In genomic region chr1:154312229-154313065, GRCh38 we compare ENCODE assay signal across 2 cellular contexts.
TF ChIP-seq lines count a peak whose summit lies in the region.
"Not testable (repeated sequence)": the region's sequence is repeated elsewhere in the genome, so short reads cannot be mapped to it uniquely, and the experiment has no call there.

No MANE protein-coding gene starts in this region.

TF ChIP-seq in HEK293, 187 proteins besides CTCF, POLR2A, EP300 and RAD21:
- TF ChIP-seq PRDM1 (tag by site-specific recombination; IDR thresholded peaks at IDR 0.05) (peak; percentile 91), ZNF366 (tag by site-specific recombination; conservative IDR thresholded peaks at IDR 0.05) (peak; percentile 41; the same call in 1 of the 2 replicates)

TF ChIP-seq in K562, 482 proteins besides CTCF, POLR2A, EP300 and RAD21 (continues in another document):
- TF ChIP-seq MCM7 (IDR thresholded peaks at IDR 0.05) = 0 out of 4 replicates have a peak, but pooled peaks of 1 of the 2 experiments have one; percentile 14
- TF ChIP-seq HDGF (IDR thresholded peaks at IDR 0.05) = 0 out of 2 replicates have a peak, but pooled peaks have one; percentile 59
- TF ChIP-seq, protein P1, sequence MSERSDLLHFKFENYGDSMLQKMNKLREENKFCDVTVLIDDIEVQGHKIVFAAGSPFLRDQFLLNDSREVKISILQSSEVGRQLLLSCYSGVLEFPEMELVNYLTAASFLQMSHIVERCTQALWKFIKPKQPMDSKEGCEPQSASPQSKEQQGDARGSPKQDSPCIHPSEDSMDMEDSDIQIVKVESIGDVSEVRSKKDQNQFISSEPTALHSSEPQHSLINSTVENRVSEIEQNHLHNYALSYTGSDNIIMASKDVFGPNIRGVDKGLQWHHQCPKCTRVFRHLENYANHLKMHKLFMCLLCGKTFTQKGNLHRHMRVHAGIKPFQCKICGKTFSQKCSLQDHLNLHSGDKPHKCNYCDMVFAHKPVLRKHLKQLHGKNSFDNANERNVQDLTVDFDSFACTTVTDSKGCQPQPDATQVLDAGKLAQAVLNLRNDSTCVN (CRISPR knock-in tag; IDR thresholded peaks at IDR 0.05) = 0 out of 2 replicates have a peak, but pooled peaks have one; percentile 44
- TF ChIP-seq THRB (CRISPR knock-in tag; conservative IDR thresholded peaks at IDR 0.05) = peak; percentile 76; the same call in 1 of the 2 replicates
- TF ChIP-seq, protein P2, sequence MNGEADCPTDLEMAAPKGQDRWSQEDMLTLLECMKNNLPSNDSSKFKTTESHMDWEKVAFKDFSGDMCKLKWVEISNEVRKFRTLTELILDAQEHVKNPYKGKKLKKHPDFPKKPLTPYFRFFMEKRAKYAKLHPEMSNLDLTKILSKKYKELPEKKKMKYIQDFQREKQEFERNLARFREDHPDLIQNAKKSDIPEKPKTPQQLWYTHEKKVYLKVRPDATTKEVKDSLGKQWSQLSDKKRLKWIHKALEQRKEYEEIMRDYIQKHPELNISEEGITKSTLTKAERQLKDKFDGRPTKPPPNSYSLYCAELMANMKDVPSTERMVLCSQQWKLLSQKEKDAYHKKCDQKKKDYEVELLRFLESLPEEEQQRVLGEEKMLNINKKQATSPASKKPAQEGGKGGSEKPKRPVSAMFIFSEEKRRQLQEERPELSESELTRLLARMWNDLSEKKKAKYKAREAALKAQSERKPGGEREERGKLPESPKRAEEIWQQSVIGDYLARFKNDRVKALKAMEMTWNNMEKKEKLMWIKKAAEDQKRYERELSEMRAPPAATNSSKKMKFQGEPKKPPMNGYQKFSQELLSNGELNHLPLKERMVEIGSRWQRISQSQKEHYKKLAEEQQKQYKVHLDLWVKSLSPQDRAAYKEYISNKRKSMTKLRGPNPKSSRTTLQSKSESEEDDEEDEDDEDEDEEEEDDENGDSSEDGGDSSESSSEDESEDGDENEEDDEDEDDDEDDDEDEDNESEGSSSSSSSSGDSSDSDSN (IDR thresholded peaks at IDR 0.05; ENCODE audit: borderline replicate concordance in 1 of 2, low read depth in 2 of 2, low read length in 2 of 2) = 0 out of 4 replicates have a peak, but pooled peaks of 1 of the 2 experiments have one; percentile 34
- TF ChIP-seq MIER1 (IDR thresholded peaks at IDR 0.05; ENCODE audit: low read depth) = 0 out of 2 replicates have a peak, but pooled peaks have one; percentile 19
- not testable (repeated sequence) for TF ChIP-seq NR4A1 (CRISPR knock-in tag; IDR thresholded peaks at IDR 0.05)
- TF ChIP-seq NR4A1 (tag; IDR thresholded peaks at IDR 0.05) = 0 out of 2 replicates have a peak, but pooled peaks have one; percentile 18
- TF ChIP-seq, protein P3, sequence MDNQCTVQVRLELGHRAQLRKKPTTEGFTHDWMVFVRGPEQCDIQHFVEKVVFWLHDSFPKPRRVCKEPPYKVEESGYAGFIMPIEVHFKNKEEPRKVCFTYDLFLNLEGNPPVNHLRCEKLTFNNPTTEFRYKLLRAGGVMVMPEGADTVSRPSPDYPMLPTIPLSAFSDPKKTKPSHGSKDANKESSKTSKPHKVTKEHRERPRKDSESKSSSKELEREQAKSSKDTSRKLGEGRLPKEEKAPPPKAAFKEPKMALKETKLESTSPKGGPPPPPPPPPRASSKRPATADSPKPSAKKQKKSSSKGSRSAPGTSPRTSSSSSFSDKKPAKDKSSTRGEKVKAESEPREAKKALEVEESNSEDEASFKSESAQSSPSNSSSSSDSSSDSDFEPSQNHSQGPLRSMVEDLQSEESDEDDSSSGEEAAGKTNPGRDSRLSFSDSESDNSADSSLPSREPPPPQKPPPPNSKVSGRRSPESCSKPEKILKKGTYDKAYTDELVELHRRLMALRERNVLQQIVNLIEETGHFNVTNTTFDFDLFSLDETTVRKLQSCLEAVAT (IDR thresholded peaks at IDR 0.05) = peak; percentile 52 to 68; a peak in 1 of 4 replicates
- peak; percentile 88 for TF ChIP-seq PRDM10 (IDR thresholded peaks at IDR 0.05; ENCODE audit: partially characterized antibody)
- TF ChIP-seq, protein P4, sequence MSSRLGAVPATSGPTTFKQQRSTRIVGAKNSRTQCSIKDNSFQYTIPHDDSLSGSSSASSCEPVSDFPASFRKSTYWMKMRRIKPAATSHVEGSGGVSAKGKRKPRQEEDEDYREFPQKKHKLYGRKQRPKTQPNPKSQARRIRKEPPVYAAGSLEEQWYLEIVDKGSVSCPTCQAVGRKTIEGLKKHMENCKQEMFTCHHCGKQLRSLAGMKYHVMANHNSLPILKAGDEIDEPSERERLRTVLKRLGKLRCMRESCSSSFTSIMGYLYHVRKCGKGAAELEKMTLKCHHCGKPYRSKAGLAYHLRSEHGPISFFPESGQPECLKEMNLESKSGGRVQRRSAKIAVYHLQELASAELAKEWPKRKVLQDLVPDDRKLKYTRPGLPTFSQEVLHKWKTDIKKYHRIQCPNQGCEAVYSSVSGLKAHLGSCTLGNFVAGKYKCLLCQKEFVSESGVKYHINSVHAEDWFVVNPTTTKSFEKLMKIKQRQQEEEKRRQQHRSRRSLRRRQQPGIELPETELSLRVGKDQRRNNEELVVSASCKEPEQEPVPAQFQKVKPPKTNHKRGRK (tag; IDR thresholded peaks at IDR 0.05) = peak; percentile 98
- 0 out of 2 replicates have a peak, but pooled peaks have one; percentile 69 for TF ChIP-seq OTX1 (CRISPR knock-in tag; IDR thresholded peaks at IDR 0.05)
- peak; percentile 87; the same call in 1 of the 2 replicates for TF ChIP-seq ELF4 (CRISPR knock-in tag; IDR thresholded peaks at IDR 0.05)
- TF ChIP-seq, protein P5, sequence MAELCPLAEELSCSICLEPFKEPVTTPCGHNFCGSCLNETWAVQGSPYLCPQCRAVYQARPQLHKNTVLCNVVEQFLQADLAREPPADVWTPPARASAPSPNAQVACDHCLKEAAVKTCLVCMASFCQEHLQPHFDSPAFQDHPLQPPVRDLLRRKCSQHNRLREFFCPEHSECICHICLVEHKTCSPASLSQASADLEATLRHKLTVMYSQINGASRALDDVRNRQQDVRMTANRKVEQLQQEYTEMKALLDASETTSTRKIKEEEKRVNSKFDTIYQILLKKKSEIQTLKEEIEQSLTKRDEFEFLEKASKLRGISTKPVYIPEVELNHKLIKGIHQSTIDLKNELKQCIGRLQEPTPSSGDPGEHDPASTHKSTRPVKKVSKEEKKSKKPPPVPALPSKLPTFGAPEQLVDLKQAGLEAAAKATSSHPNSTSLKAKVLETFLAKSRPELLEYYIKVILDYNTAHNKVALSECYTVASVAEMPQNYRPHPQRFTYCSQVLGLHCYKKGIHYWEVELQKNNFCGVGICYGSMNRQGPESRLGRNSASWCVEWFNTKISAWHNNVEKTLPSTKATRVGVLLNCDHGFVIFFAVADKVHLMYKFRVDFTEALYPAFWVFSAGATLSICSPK (IDR thresholded peaks at IDR 0.05; ENCODE audit: borderline replicate concordance) = 0 out of 2 replicates have a peak, but pooled peaks have one; percentile 82
- TF ChIP-seq EP400 (IDR thresholded peaks at IDR 0.05) = peak; percentile 32; the same call in 1 of the 2 replicates
- peak; percentile 49; the same call in 1 of the 2 replicates for TF ChIP-seq HLTF (IDR thresholded peaks at IDR 0.05)
- TF ChIP-seq, protein P6, sequence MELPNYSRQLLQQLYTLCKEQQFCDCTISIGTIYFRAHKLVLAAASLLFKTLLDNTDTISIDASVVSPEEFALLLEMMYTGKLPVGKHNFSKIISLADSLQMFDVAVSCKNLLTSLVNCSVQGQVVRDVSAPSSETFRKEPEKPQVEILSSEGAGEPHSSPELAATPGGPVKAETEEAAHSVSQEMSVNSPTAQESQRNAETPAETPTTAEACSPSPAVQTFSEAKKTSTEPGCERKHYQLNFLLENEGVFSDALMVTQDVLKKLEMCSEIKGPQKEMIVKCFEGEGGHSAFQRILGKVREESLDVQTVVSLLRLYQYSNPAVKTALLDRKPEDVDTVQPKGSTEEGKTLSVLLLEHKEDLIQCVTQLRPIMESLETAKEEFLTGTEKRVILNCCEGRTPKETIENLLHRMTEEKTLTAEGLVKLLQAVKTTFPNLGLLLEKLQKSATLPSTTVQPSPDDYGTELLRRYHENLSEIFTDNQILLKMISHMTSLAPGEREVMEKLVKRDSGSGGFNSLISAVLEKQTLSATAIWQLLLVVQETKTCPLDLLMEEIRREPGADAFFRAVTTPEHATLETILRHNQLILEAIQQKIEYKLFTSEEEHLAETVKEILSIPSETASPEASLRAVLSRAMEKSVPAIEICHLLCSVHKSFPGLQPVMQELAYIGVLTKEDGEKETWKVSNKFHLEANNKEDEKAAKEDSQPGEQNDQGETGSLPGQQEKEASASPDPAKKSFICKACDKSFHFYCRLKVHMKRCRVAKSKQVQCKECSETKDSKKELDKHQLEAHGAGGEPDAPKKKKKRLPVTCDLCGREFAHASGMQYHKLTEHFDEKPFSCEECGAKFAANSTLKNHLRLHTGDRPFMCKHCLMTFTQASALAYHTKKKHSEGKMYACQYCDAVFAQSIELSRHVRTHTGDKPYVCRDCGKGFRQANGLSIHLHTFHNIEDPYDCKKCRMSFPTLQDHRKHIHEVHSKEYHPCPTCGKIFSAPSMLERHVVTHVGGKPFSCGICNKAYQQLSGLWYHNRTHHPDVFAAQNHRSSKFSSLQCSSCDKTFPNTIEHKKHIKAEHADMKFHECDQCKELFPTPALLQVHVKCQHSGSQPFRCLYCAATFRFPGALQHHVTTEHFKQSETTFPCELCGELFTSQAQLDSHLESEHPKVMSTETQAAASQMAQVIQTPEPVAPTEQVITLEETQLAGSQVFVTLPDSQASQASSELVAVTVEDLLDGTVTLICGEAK (IDR thresholded peaks at IDR 0.05) = peak; percentile 17; the same call in 1 of the 2 replicates
- TF ChIP-seq, protein P6 (CRISPR knock-in tag; IDR thresholded peaks at IDR 0.05) = not testable (repeated sequence)
- peak; percentile 56 for TF ChIP-seq NCOA4 (IDR thresholded peaks at IDR 0.05; ENCODE audit: partially characterized antibody)
- TF ChIP-seq MNT (conservative IDR thresholded peaks at IDR 0.05) = peak in 1 of 2 experiments; percentile 42; a peak in 2 of 4 replicates
- TF ChIP-seq ARHGAP35 (IDR thresholded peaks at IDR 0.05; ENCODE audit: partially characterized antibody) = peak; percentile 82
- TF ChIP-seq PHB2 (IDR thresholded peaks at IDR 0.05; ENCODE audit: low read depth) = 0 out of 2 replicates have a peak, but pooled peaks have one; percentile 32
- TF ChIP-seq SMARCA5 (IDR thresholded peaks at IDR 0.05) = peak; percentile 68
